Comparison of ENCODE assay signal across 8 cellular contexts in the genomic region with DNA sequence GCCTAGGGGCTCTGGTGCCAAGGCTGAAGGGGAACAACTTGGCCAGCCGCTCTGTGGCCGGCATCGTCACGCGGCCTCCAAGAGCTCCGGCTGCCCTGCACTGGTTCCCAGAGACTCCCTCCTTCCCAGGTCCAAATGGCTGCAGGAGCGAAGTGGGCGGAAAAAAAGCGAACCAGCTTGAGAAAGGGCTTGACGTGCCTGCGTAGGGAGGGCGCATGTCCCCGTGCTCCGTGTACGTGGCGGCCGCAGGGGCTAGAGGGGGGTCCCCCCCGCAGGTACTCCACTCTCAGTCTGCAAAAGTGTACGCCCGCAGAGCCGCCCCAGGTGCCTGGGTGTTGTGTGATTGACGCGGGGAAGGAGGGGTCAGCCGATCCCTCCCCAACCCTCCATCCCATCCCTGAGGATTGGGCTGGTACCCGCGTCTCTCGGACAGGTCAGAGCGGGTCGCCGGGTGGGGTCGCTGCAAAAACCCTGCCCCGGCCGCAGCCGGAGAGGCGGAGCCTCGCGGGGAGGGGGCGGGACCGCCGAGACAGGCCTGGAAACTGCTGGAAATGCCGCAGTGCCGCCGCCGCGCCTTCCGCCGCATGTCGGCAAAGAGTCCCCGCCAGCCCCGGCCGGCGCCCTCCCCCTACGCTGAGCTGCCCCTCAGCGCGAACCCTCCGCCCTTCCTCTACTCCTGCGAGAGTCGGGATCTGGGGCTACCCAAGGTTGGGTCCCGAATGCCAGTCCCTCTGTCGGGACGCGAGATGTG. TPM values are rescaled to one million over a fixed set of nuclear protein-coding genes. Genes with fewer than 3 reads are reported as not detected.
DNase-seq lines count a peak whose midpoint lies in the region; ATAC-seq lines count a peak whose summit lies in the region.

No MANE protein-coding gene starts in this region.

- intact Hi-C loops in CD4-positive, alpha-beta memory T cell (cut with micrococcal nuclease), result loop anchor here (1.0 to 5.0 kb wide), 3 partner anchors 23 to 609 kb away; partner anchors contain the start of genes AARS2, MAD2L1BP and SLC29A1

- CTCF ChIA-PET in CD4-positive, alpha-beta memory T cell (lab: Charles Lee; ENCODE audit: partially characterized antibody), result interaction anchor here (1.1 to 5.5 kb wide), 7 partner anchors 8 to 74 kb away, joined by 3 to 68 read pairs (median 11); partner anchors contain the start of genes SLC29A1 and SLC35B2

- H3K4me3 ChIP-seq in CD4-positive, alpha-beta memory T cell (ENCODE audit: low read length in 2 of 2), result peak overlapping the region; percentile 83 to 96
- H3K4me3 ChIP-seq in mucosa of rectum (ENCODE audit: low read length in 2 of 2), result peak overlapping the region; percentile 84 to 100

- peak overlapping the region; percentile 95 to 99 (median 99) for H3K27ac Mint-ChIP-seq in CD4-positive, alpha-beta memory T cell

- H3K36me3 Mint-ChIP-seq in CD4-positive, alpha-beta memory T cell, result peaks cover 25 to 50% of the 10 kb centered on the region in 2 donors

- H3K27me3 ChIP-seq in CD4-positive, alpha-beta memory T cell (ENCODE audit: insufficient read depth, low read length), result no peaks in the 10 kb centered on the region
- no peaks in the 10 kb centered on the region for H3K27me3 ChIP-seq in mucosa of rectum (ENCODE audit: control insufficient read depth in 2 of 2, insufficient read depth in 2 of 2, low read length in 2 of 2)

- peaks cover 33% of the 10 kb centered on the region for H3K4me1 ChIP-seq in CD4-positive, alpha-beta memory T cell (ENCODE audit: insufficient read depth, low read length)
- peaks cover 7 to 15% of the 10 kb centered on the region in 2 donors for H3K4me1 ChIP-seq in mucosa of rectum (ENCODE audit: control insufficient read depth in 2 of 2, insufficient read depth in 2 of 2, low read length in 2 of 2)

- H3K9me3 Mint-ChIP-seq in CD4-positive, alpha-beta memory T cell, result peaks cover 0 to 8% (median 0%) of the 10 kb centered on the region in 8 donors

- ATAC-seq in GM19372 (IDR thresholded peaks at IDR 0.05; ENCODE audit: low read depth, unreplicated experiment), result peak; percentile 49
- ATAC-seq in HG03469 (IDR thresholded peaks at IDR 0.05; ENCODE audit: unreplicated experiment), result peak; percentile 27

- H3K4me3 Mint-ChIP-seq in CD4-positive, alpha-beta memory T cell, result peak overlapping the region; percentile 97 to 100 (median 99)

- DNase-seq in CD4-positive, alpha-beta memory T cell, result peak; percentile 80 to 85 (median 82)
- DNase-seq in NOMO-1 (lab: John Stamatoyannopoulos, UW; ENCODE audit: unreplicated experiment in 2 of 2) (peak; percentile 49 to 73), activated T-cell treated with anti-CD3 and anti-CD28 coated beads for 24 hours (ENCODE audit: low read depth) (peak; percentile 84), epithelial cell of prostate (ENCODE audit: low read depth, low spot score) (no peak)
- DNase-seq in stimulated activated CD8-positive, alpha-beta memory T cell treated with anti-CD3 and anti-CD28 coated beads, Interleukin-4, amount 100 ng/mL, for 48 hours, result peak; percentile 94

- H3K4me1 Mint-ChIP-seq in CD4-positive, alpha-beta memory T cell, result peaks cover 24 to 55% (median 34%) of the 10 kb centered on the region in 4 donors

- POLR2A ChIA-PET in CD4-positive, alpha-beta memory T cell (lab: Charles Lee; ENCODE audit: partially characterized antibody), result interaction anchor here (0.7 to 6.3 kb wide), 25 partner anchors 8 to 1317 kb away, joined by 3 to 217 read pairs (median 8); partner anchors contain the start of genes AARS2, CDC5L, CNPY3 and GTPBP2

- peaks cover 21% of the 10 kb centered on the region for H3K36me3 ChIP-seq in CD4-positive, alpha-beta memory T cell (ENCODE audit: insufficient read depth, low read length)
- peaks cover 23 to 24% of the 10 kb centered on the region in 2 donors for H3K36me3 ChIP-seq in mucosa of rectum (ENCODE audit: control insufficient read depth in 2 of 2, insufficient read depth in 2 of 2, low read length in 2 of 2)

- no peaks in the 10 kb centered on the region for H3K9me3 ChIP-seq in CD4-positive, alpha-beta memory T cell (ENCODE audit: control insufficient read depth in 1 of 2, low read length in 2 of 2)
- H3K9me3 ChIP-seq in mucosa of rectum (ENCODE audit: control insufficient read depth in 2 of 2, low read length in 2 of 2), result no peaks in the 10 kb centered on the region

- H3K9ac ChIP-seq in mucosa of rectum (ENCODE audit: low read depth in 1 of 2, low read length in 2 of 2), result peak overlapping the region; percentile 83 to 100

- peaks cover 2 to 4% of the 10 kb centered on the region in 2 donors for H3K27me3 Mint-ChIP-seq in CD4-positive, alpha-beta memory T cell

- H3K27ac ChIP-seq in CD4-positive, alpha-beta memory T cell (ENCODE audit: low read depth, low read length), result peak overlapping the region; percentile 97
- H3K27ac ChIP-seq in epithelial cell of prostate, result peak overlapping the region; percentile 91
- H3K27ac ChIP-seq in mucosa of rectum (ENCODE audit: low read depth in 2 of 2, low read length in 2 of 2), result peak overlapping the region; percentile 96 to 97

RNA-seq across cellular contexts. Expression of gene HSP90AB1, which starts 0.8 kb away (rescaled TPM):
- total RNA-seq in CD4-positive, alpha-beta memory T cell, result 100 to 1,000 TPM; 303 to 324 TPM
- polyA plus RNA-seq in CD4-positive, alpha-beta memory T cell, result 100 to 1,000 TPM; 384 to 432 TPM

RNA-seq across cellular contexts. Expression of gene SLC35B2, which starts 11.2 kb away (rescaled TPM):
- total RNA-seq in CD4-positive, alpha-beta memory T cell, result 10 to 100 TPM; 20.7 to 20.9 TPM
- 10 to 100 TPM; 41.6 to 65.3 TPM for polyA plus RNA-seq in CD4-positive, alpha-beta memory T cell

RNA-seq across cellular contexts. Expression of gene NFKBIE, which starts 19.3 kb away (rescaled TPM):
- 10 to 100 TPM; 12.7 to 15.0 TPM for total RNA-seq in CD4-positive, alpha-beta memory T cell
- 1 to 10 TPM; 8.0 to 8.3 TPM for polyA plus RNA-seq in CD4-positive, alpha-beta memory T cell

RNA-seq across cellular contexts. Expression of gene SLC29A1, which starts 22.7 kb away (rescaled TPM):
- total RNA-seq in CD4-positive, alpha-beta memory T cell, result 1 to 10 TPM; 2.1 to 3.1 TPM
- 1 to 10 TPM; 3.4 to 3.7 TPM for polyA plus RNA-seq in CD4-positive, alpha-beta memory T cell

RNA-seq across cellular contexts. Expression of gene TMEM151B, which starts 24.2 kb away (rescaled TPM):
- not detected for total RNA-seq in CD4-positive, alpha-beta memory T cell
- not detected for polyA plus RNA-seq in CD4-positive, alpha-beta memory T cell
